ENCODE assay signal across 1 cellular context in genomic region chr19:2685204-2685704, GRCh38.
A peak's percentile ranks its signal among the peaks of the same experiment; 100 is the strongest.
TF ChIP-seq lines count a peak whose summit lies in the region.

No MANE protein-coding gene starts in this region.

TF ChIP-seq in K562, 482 proteins besides CTCF, POLR2A, EP300 and RAD21:
- TF ChIP-seq ZNF121 (CRISPR knock-in tag; conservative IDR thresholded peaks at IDR 0.05) (peak; percentile 53), TSHZ1 (CRISPR knock-in tag; IDR thresholded peaks at IDR 0.05) (no peak)
